Comparison of ENCODE assay signal across 9 cellular contexts in the genomic region with DNA sequence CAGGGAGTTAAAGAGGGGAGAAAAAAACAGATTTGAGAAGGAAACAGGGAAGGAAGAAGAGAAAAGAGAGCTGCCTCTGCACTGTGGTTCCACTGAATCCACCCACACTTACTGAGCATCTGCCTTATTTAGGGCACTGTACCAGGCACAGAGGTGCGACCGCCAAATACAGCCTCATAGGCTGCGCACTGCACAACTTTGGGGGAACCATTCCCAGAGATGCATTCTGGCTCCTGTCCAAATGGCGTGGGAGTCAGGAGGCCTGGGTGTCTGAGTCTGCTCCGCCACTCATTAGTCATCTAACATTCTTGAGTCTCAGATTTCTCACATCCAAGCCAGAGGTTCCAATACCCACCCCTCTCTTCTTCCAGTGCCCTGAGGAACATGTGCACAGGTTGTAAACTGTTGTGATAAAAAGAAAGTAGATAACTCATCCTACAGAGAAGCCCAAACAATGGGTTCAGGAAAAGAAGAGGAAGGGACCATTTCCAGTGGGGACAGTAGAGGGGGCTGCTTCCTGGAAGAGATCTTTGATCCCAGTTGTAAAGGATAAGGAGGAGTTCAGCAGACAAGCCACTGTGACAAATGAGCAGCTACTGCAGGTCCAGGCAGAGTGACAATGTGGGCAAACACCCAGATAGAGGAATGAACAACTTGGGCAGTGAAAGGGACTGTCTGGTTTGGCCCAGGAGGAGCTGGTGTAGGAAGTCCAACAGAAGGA.
DNase-seq lines count a peak whose midpoint lies in the region; ATAC-seq, FAIRE-seq and TF ChIP-seq lines count a peak whose summit lies in the region.
"Had no signal": no experiment of that assay in that cellular context is flagged by ENCODE, and none has a peak within 500 bp of the region (broad histone marks: within the 10 kb centered on the region; RNA-seq: fewer than 3 reads in every experiment).

No MANE protein-coding gene starts in this region.

- H3K36me3 Mint-ChIP-seq in astrocyte (ENCODE audit: low read depth, unreplicated experiment) = peaks cover 6% of the 10 kb centered on the region

- H3K36me3 ChIP-seq in astrocyte (ENCODE audit: insufficient read depth, low read length) (no peaks in the 10 kb centered on the region), neutrophil (no peaks in the 10 kb centered on the region), ascending aorta (no peaks in the 10 kb centered on the region)

- peak overlapping the region; percentile 88 for H3K27ac Mint-ChIP-seq in astrocyte (ENCODE audit: unreplicated experiment)

- H3K4me1 ChIP-seq in astrocyte (ENCODE audit: insufficient read depth, low read length) = peaks cover 49% of the 10 kb centered on the region
- H3K4me1 ChIP-seq in neutrophil (ENCODE audit: control insufficient read depth in 1 of 2, insufficient read depth in 1 of 2, low read depth in 1 of 2, low read length in 1 of 2) = peaks cover 66 to 73% of the 10 kb centered on the region in 2 experiments
- peaks cover 7 to 27% of the 10 kb centered on the region in 2 donors for H3K4me1 ChIP-seq in ascending aorta

- intact Hi-C loops in ascending aorta (cut with DNase I) = no loop called here

- H3K4me2 ChIP-seq in astrocyte (ENCODE audit: low read length) = peak overlapping the region; percentile 79

- peaks cover 39% of the 10 kb centered on the region for H3K4me1 Mint-ChIP-seq in astrocyte (ENCODE audit: low read depth, unreplicated experiment)

- no peak overlapping the region for H2AFZ ChIP-seq in astrocyte (ENCODE audit: low read depth, low read length)

- peaks cover 6% of the 10 kb centered on the region for H3K9me3 ChIP-seq in astrocyte (ENCODE audit: insufficient read depth, low read depth, low read length)
- H3K9me3 ChIP-seq in neutrophil = no peaks in the 10 kb centered on the region
- H3K9me3 ChIP-seq in ascending aorta = peaks cover 7 to 8% of the 10 kb centered on the region in 2 donors

- H3K9ac ChIP-seq in astrocyte (ENCODE audit: low read length) = peak overlapping the region; percentile 27

- H3K4me3 ChIP-seq in astrocyte (ENCODE audit: insufficient read depth, low read depth, low read length) (peak overlapping the region; percentile 7), neutrophil (ENCODE audit: low read depth in 1 of 2, low read length in 1 of 2) (peak overlapping the region; percentile 19 to 36), ascending aorta (no peak overlapping the region)

- ATAC-seq in HG02759 (IDR thresholded peaks at IDR 0.05; ENCODE audit: unreplicated experiment) = no peak
- no peak for ATAC-seq in HG03139 (IDR thresholded peaks at IDR 0.05; ENCODE audit: unreplicated experiment)

- H3K27me3 ChIP-seq in astrocyte (ENCODE audit: insufficient read depth, low read length) (no peaks in the 10 kb centered on the region), neutrophil (no peaks in the 10 kb centered on the region), ascending aorta (no peaks in the 10 kb centered on the region)

- TF ChIP-seq CTCF in astrocyte (IDR thresholded peaks at IDR 0.05; ENCODE audit: insufficient read depth, low read depth, low read length) = no peak
- no peak for TF ChIP-seq CTCF in neutrophil (IDR thresholded peaks at IDR 0.05)
- no peak for TF ChIP-seq CTCF in ascending aorta (IDR thresholded peaks at IDR 0.05)

- no peak overlapping the region for H3K4me3 Mint-ChIP-seq in astrocyte (ENCODE audit: unreplicated experiment)
- H3K4me3 Mint-ChIP-seq: nephron had no signal

- H3K9me3 Mint-ChIP-seq in astrocyte (ENCODE audit: unreplicated experiment) = peaks cover 18% of the 10 kb centered on the region

- FAIRE-seq in astrocyte (lab: Jason Lieb, UNC) = peak; percentile 32

- H3K27ac ChIP-seq in astrocyte (ENCODE audit: low read depth, low read length) (peak overlapping the region; percentile 66), neutrophil (peak overlapping the region; percentile 95), ascending aorta (no peak overlapping the region)

- H3K79me2 ChIP-seq in astrocyte (ENCODE audit: insufficient read depth, low read length) = no peaks in the 10 kb centered on the region

- DNase-seq in Caki2 (ENCODE audit: low read depth) = peak; percentile 93
- DNase-seq in MV-4-11 (lab: John Stamatoyannopoulos, UW) = peak; percentile 48
- peak; percentile 92 for DNase-seq in astrocyte (ENCODE audit: low read depth)
- DNase-seq in NCI-H146 treated with DMSO at 0.1 percent for 48 hours (lab: John Stamatoyannopoulos, UW; ENCODE audit: unreplicated experiment) = no peak
- DNase-seq in ascending aorta (ENCODE audit: low spot score in 2 of 2) = no peak

- in situ Hi-C loops in Caki2 (cut with HindIII; ENCODE audit: low pct_unique_long_range_greater_than_20kb, low sequenced_read_pairs) = no loop called here

- H3K27me3 Mint-ChIP-seq in astrocyte (ENCODE audit: low read depth, unreplicated experiment) = peaks cover 3% of the 10 kb centered on the region

- H4K20me1 ChIP-seq in astrocyte (ENCODE audit: insufficient read depth, low read length) = no peaks in the 10 kb centered on the region

Comparison
In these comparisons a context has a peak if more than half of its experiments do, and no peak if none do; other contexts are left out.
1. DNase-seq: peak in Caki2 (single experiment), MV-4-11 (single experiment) and astrocyte (single experiment); none in NCI-H146 treated with DMSO at 0.1 percent for 48 hours (single experiment) and ascending aorta (0 of 2).
2. H3K27ac ChIP-seq: peak in astrocyte (single experiment) and neutrophil (single experiment); none in ascending aorta (0 of 2).
3. H3K4me3 ChIP-seq: peak in astrocyte (single experiment) and neutrophil (2 of 2); none in ascending aorta (0 of 2).